1 cellular context compared by ENCODE assay signal in the genomic region with DNA sequence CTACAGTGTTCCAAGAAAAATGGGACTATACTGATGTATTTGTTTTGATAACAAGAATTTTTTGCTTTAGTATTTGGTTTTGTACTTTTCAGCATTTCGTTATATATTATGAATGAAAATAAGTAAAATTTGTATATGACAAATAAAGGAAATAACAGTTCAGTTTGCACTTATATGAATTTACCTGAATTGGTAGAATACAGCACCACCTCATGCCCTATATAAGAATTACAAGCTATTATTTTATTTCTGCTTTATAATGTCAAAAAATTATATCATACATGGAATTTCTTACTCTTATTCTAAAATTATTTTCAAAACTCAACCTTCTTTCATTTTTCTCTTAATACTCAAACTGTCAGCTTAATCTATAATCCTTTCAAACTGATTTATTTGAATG.
TF ChIP-seq lines count a peak whose summit lies in the region.

No MANE protein-coding gene starts in this region.

TF ChIP-seq in K562, 482 proteins besides CTCF, POLR2A, EP300 and RAD21:
- TF ChIP-seq EP400 (IDR thresholded peaks at IDR 0.05) (no peak), CREB3L1 (IDR thresholded peaks at IDR 0.05; ENCODE audit: borderline replicate concordance, low read depth) (no peak), ZFPM2 (CRISPR knock-in tag; IDR thresholded peaks at IDR 0.05) (no peak), TBL1XR1 (IDR thresholded peaks at IDR 0.05; ENCODE audit: low read length in 2 of 2) (no peak), MTA2 (IDR thresholded peaks at IDR 0.05; ENCODE audit: low read depth) (no peak), NR2C2 (CRISPR knock-in tag; IDR thresholded peaks at IDR 0.05) (no peak), NR2C2 (tag; IDR thresholded peaks at IDR 0.05) (no peak), TCF7L2 (IDR thresholded peaks at IDR 0.05; ENCODE audit: low read depth, low read length) (no peak), STAG1 (CRISPR knock-in tag; IDR thresholded peaks at IDR 0.05; ENCODE audit: borderline replicate concordance) (no peak), RUNX1 (IDR thresholded peaks at IDR 0.05; ENCODE audit: low read depth) (no peak), RBFOX2 (IDR thresholded peaks at IDR 0.05; ENCODE audit: low read depth, low read length) (no peak), ZNF586 (CRISPR knock-in tag; conservative IDR thresholded peaks at IDR 0.05) (no peak), ZNF354B (CRISPR knock-in tag; IDR thresholded peaks at IDR 0.05) (no peak), FOXJ3 (CRISPR knock-in tag; IDR thresholded peaks at IDR 0.05) (no peak), EZH2 (IDR thresholded peaks at IDR 0.05; ENCODE audit: borderline replicate concordance, low read depth, low read length) (no peak), ZNF407 (IDR thresholded peaks at IDR 0.05; ENCODE audit: low read depth) (no peak), JUND (IDR thresholded peaks at IDR 0.05; ENCODE audit: borderline replicate concordance, low read depth, low read length) (no peak), JUND (tag; IDR thresholded peaks at IDR 0.05; ENCODE audit: borderline replicate concordance, low read depth, low read length) (no peak)
- TF ChIP-seq, protein P1, sequence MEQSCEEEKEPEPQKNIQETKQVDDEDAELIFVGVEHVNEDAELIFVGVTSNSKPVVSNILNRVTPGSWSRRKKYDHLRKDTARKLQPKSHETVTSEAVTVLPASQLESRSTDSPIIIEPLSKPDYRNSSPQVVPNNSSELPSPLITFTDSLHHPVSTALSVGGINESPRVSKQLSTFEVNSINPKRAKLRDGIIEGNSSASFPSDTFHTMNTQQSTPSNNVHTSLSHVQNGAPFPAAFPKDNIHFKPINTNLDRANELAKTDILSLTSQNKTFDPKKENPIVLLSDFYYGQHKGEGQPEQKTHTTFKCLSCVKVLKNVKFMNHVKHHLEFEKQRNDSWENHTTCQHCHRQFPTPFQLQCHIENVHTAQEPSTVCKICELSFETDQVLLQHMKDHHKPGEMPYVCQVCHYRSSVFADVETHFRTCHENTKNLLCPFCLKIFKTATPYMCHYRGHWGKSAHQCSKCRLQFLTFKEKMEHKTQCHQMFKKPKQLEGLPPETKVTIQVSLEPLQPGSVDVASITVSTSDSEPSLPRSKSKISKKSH (CRISPR knock-in tag; IDR thresholded peaks at IDR 0.05): no peak
- TF ChIP-seq, protein P2, sequence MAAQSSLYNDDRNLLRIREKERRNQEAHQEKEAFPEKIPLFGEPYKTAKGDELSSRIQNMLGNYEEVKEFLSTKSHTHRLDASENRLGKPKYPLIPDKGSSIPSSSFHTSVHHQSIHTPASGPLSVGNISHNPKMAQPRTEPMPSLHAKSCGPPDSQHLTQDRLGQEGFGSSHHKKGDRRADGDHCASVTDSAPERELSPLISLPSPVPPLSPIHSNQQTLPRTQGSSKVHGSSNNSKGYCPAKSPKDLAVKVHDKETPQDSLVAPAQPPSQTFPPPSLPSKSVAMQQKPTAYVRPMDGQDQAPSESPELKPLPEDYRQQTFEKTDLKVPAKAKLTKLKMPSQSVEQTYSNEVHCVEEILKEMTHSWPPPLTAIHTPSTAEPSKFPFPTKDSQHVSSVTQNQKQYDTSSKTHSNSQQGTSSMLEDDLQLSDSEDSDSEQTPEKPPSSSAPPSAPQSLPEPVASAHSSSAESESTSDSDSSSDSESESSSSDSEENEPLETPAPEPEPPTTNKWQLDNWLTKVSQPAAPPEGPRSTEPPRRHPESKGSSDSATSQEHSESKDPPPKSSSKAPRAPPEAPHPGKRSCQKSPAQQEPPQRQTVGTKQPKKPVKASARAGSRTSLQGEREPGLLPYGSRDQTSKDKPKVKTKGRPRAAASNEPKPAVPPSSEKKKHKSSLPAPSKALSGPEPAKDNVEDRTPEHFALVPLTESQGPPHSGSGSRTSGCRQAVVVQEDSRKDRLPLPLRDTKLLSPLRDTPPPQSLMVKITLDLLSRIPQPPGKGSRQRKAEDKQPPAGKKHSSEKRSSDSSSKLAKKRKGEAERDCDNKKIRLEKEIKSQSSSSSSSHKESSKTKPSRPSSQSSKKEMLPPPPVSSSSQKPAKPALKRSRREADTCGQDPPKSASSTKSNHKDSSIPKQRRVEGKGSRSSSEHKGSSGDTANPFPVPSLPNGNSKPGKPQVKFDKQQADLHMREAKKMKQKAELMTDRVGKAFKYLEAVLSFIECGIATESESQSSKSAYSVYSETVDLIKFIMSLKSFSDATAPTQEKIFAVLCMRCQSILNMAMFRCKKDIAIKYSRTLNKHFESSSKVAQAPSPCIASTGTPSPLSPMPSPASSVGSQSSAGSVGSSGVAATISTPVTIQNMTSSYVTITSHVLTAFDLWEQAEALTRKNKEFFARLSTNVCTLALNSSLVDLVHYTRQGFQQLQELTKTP (IDR thresholded peaks at IDR 0.05; ENCODE audit: low read depth in 1 of 2, partially characterized antibody in 2 of 2): no peak
- TF ChIP-seq, protein P3, sequence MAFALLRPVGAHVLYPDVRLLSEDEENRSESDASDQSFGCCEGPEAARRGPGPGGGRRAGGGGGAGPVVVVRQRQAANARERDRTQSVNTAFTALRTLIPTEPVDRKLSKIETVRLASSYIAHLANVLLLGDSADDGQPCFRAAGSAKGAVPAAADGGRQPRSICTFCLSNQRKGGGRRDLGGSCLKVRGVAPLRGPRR (CRISPR knock-in tag; IDR thresholded peaks at IDR 0.05): no peak
TF ChIP-seq in K562: peak in this region for 0.
